In the genomic region with DNA sequence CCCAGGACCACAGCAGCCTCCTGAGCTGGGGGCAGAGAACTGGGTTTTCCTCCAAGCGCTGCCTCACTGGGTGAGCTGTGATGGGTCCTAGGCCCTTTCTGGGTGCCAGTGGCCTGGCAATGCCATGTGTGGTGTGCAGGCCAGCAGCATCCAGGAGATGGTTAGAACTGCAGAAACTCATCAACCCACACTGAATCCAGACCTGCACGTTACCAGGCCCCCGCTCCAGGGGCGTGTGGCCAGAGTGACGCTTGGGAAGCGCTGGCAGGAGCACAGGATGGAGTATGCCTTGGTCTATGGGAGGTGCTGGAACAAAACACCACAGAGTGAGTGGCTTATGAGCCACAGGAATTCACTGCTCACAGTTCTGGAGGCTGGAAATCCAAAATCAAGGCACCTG, we compare ENCODE assay signal across 34 cellular contexts.
"Had no signal": no experiment of that assay in that cellular context is flagged by ENCODE, and none has a peak within 500 bp of the region (broad histone marks: within the 10 kb centered on the region; RNA-seq: fewer than 3 reads in every experiment).

No MANE protein-coding gene starts in this region.

- H3K9me3 Mint-ChIP-seq: activated CD4-positive, alpha-beta T cell treated with anti-CD3 and anti-CD28 coated beads, Interleukin-2, amount 10 ng/mL, durations not matched to agents 24 days and 14 days; activated CD8-positive, alpha-beta T cell treated with anti-CD3 and anti-CD28 coated beads for 36 hours; activated naive CD8-positive, alpha-beta T cell treated with anti-CD3 and anti-CD28 coated beads for 36 hours; activated T-cell treated with anti-CD3 and anti-CD28 coated beads, Interleukin-2, amount 50 U/mL, for 4 hours; activated T-helper 1 cell treated with anti-CD3 and anti-CD28 coated beads, Interleukin-12 subunit alpha, Interleukin-12 subunit beta, Interleukin-2, Interleukin-4 antibody, amounts not matched to agents 30 ng/mL and 10 ng/mL and 1 ng/mL, durations not matched to agents 14 hours and 24 hours and 36 hours; activated T-helper 17 cell treated with anti-CD3 and anti-CD28 coated beads, Interleukin-2, amount 50 U/mL, for 72 hours; T-helper 1 cell treated with Interleukin-12 subunit alpha and Interleukin-12 subunit beta and Interleukin-4 antibody, amounts not matched to agents 30 μg/mL and 1 μg/mL, for 36 hours had no signal

- H3K27ac Mint-ChIP-seq: activated B cell treated with CpG ODN at 0.5 μM for 24 hours; activated CD4-positive, alpha-beta memory T cell treated with anti-CD3 and anti-CD28 coated beads for 36 hours; activated CD4-positive, alpha-beta T cell treated with anti-CD3 and anti-CD28 coated beads, Interleukin-2, amount 10 ng/mL, durations not matched to agents 24 days and 14 days; activated CD8-positive, alpha-beta T cell treated with anti-CD3 and anti-CD28 coated beads for 36 hours; activated naive CD4-positive, alpha-beta T cell treated with anti-CD3 and anti-CD28 coated beads for 36 hours; activated naive CD4-positive, alpha-beta T cell treated with anti-CD3 and anti-CD28 coated beads, Interleukin-2, amount 50 U/mL, for 72 hours; activated naive CD8-positive, alpha-beta T cell treated with anti-CD3 and anti-CD28 coated beads for 36 hours; activated T-cell treated with anti-CD3 and anti-CD28 coated beads, Interleukin-2, amount 50 U/mL, for 72 hours; activated T-helper 1 cell treated with anti-CD3 and anti-CD28 coated beads, Interleukin-12 subunit alpha, Interleukin-12 subunit beta, Interleukin-2, Interleukin-4 antibody, amounts not matched to agents 30 ng/mL and 10 ng/mL and 1 ng/mL, durations not matched to agents 14 hours and 24 hours and 36 hours; activated T-helper 17 cell treated with anti-CD3 and anti-CD28 coated beads, Interleukin-2, amount 50 U/mL, for 72 hours; T-helper 1 cell treated with Interleukin-12 subunit alpha and Interleukin-12 subunit beta and Interleukin-4 antibody, amounts not matched to agents 30 μg/mL and 1 μg/mL, for 36 hours; T-helper 2 cell treated with Interferon-gamma antibody and Interleukin-4, amounts not matched to agents 5 μg/mL and 100 μg/mL, for 36 hours had no signal

- H3K36me3 ChIP-seq: adrenal gland, brain microvascular endothelial cell, breast epithelium had no signal

- H3K27me3 Mint-ChIP-seq: activated B cell treated with CpG ODN at 0.5 μM for 24 hours; activated CD4-positive, alpha-beta T cell treated with anti-CD3 and anti-CD28 coated beads, Interleukin-2, amount 10 ng/mL, durations not matched to agents 24 days and 14 days; activated CD8-positive, alpha-beta T cell treated with anti-CD3 and anti-CD28 coated beads for 36 hours; activated naive CD8-positive, alpha-beta T cell treated with anti-CD3 and anti-CD28 coated beads for 36 hours had no signal

- H3K9me3 ChIP-seq: adrenal gland, body of pancreas had no signal

- H3K4me1 Mint-ChIP-seq: activated B cell treated with CpG ODN at 0.5 μM for 24 hours; activated CD4-positive, alpha-beta T cell treated with anti-CD3 and anti-CD28 coated beads, Interleukin-2, amount 10 ng/mL, durations not matched to agents 24 days and 14 days; activated naive CD8-positive, alpha-beta T cell treated with anti-CD3 and anti-CD28 coated beads for 36 hours; activated T-helper 17 cell treated with anti-CD3 and anti-CD28 coated beads, Interleukin-2, amount 50 U/mL, for 72 hours had no signal

- H3K4me3 ChIP-seq: adrenal gland, body of pancreas, breast epithelium had no signal

- H3K27ac ChIP-seq: adrenal gland, body of pancreas, brain microvascular endothelial cell, breast epithelium, VCaP had no signal

- H3K4me3 Mint-ChIP-seq: activated B cell treated with CpG ODN at 0.5 μM for 24 hours; activated CD4-positive, alpha-beta memory T cell treated with anti-CD3 and anti-CD28 coated beads for 36 hours; activated CD4-positive, alpha-beta T cell treated with anti-CD3 and anti-CD28 coated beads, Interleukin-2, amount 10 ng/mL, durations not matched to agents 24 days and 14 days; activated CD8-positive, alpha-beta T cell treated with anti-CD3 and anti-CD28 coated beads for 36 hours; activated naive CD4-positive, alpha-beta T cell treated with anti-CD3 and anti-CD28 coated beads for 36 hours; activated naive CD8-positive, alpha-beta T cell treated with anti-CD3 and anti-CD28 coated beads for 36 hours; activated T-cell treated with anti-CD3 and anti-CD28 coated beads, Interleukin-2, amount 50 U/mL, for 4 hours; activated T-cell treated with anti-CD3 and anti-CD28 coated beads, Interleukin-2, amount 50 U/mL, for 72 hours; activated T-helper 1 cell treated with anti-CD3 and anti-CD28 coated beads, Interleukin-12 subunit alpha, Interleukin-12 subunit beta, Interleukin-2, Interleukin-4 antibody, amounts not matched to agents 30 ng/mL and 10 ng/mL and 1 ng/mL, durations not matched to agents 14 hours and 24 hours and 36 hours; activated T-helper 17 cell treated with anti-CD3 and anti-CD28 coated beads, Interleukin-2, amount 50 U/mL, for 72 hours; T-helper 1 cell treated with Interleukin-12 subunit alpha and Interleukin-12 subunit beta and Interleukin-4 antibody, amounts not matched to agents 30 μg/mL and 1 μg/mL, for 36 hours; T-helper 2 cell treated with Interferon-gamma antibody and Interleukin-4, amounts not matched to agents 5 μg/mL and 100 μg/mL, for 36 hours had no signal

- ATAC-seq: activated CD8-positive, alpha-beta T cell treated with anti-CD3 and anti-CD28 coated beads for 36 hours; activated naive CD4-positive, alpha-beta T cell treated with anti-CD3 and anti-CD28 coated beads, Interleukin-2, amount 50 U/mL, for 72 hours; activated T-cell treated with anti-CD3 and anti-CD28 coated beads, Interleukin-2, amount 50 U/mL, for 4 hours; activated T-cell treated with anti-CD3 and anti-CD28 coated beads, Interleukin-2, amount 50 U/mL, for 72 hours; activated T-helper 17 cell treated with anti-CD3 and anti-CD28 coated beads, Interleukin-2, amount 50 U/mL, for 72 hours; body of pancreas had no signal

- H3K4me1 ChIP-seq: adrenal gland, body of pancreas, breast epithelium had no signal

- H3K36me3 Mint-ChIP-seq: activated CD4-positive, alpha-beta memory T cell treated with anti-CD3 and anti-CD28 coated beads for 36 hours; activated naive CD4-positive, alpha-beta T cell treated with anti-CD3 and anti-CD28 coated beads, Interleukin-2, amount 50 U/mL, for 72 hours; activated naive CD8-positive, alpha-beta T cell treated with anti-CD3 and anti-CD28 coated beads for 36 hours had no signal

- H3K27me3 ChIP-seq: adrenal gland, body of pancreas, brain microvascular endothelial cell, breast epithelium had no signal

- DNase-seq: activated B cell treated with CpG ODN at 0.5 μM for 24 hours; activated CD4-positive, alpha-beta memory T cell treated with anti-CD3 and anti-CD28 coated beads for 36 hours; activated CD4-positive, alpha-beta T cell treated with anti-CD3 and anti-CD28 coated beads for 4 hours; activated CD4-positive, alpha-beta T cell treated with anti-CD3 and anti-CD28 coated beads, Interleukin-2, amount 10 ng/mL, durations not matched to agents 24 days and 14 days; activated CD4-positive, alpha-beta T cell treated with anti-CD3 and anti-CD28 coated beads, Interleukin-2, amount 50 U/mL, for 1 hour; activated CD4-positive, alpha-beta T cell treated with anti-CD3 and anti-CD28 coated beads, Interleukin-2, amount 50 U/mL, for 4 hours; activated CD4-positive, CD25-positive, alpha-beta regulatory T cell treated with anti-CD3 and anti-CD28 coated beads, Interleukin-2, amount 50 U/mL, for 72 hours; activated CD8-positive, alpha-beta memory T cell treated with anti-CD3 and anti-CD28 coated beads, Interleukin-2, amount 50 U/mL, for 4 hours; activated CD8-positive, alpha-beta T cell treated with anti-CD3 and anti-CD28 coated beads for 36 hours; activated effector memory CD4-positive, alpha-beta T cell treated with anti-CD3 and anti-CD28 coated beads, Interleukin-2, amount 50 U/mL, for 16 hours; activated gamma-delta T cell treated with Interleukin-2 at 50 U/mL for 16 hours; activated naive CD4-positive, alpha-beta T cell; activated naive CD4-positive, alpha-beta T cell treated with anti-CD3 and anti-CD28 coated beads for 36 hours; activated naive CD4-positive, alpha-beta T cell treated with anti-CD3 and anti-CD28 coated beads, Interleukin-2, amount 50 U/mL, for 16 hours; activated naive CD8-positive, alpha-beta T cell treated with anti-CD3 and anti-CD28 coated beads for 36 hours; activated T-cell treated with anti-CD3 and anti-CD28 coated beads for 4 hours; activated T-cell treated with anti-CD3 and anti-CD28 coated beads, Interleukin-2, amount 50 U/mL, for 1 hour; activated T-cell treated with anti-CD3 and anti-CD28 coated beads, Interleukin-2, amount 50 U/mL, for 4 hours; activated T-cell treated with anti-CD3 and anti-CD28 coated beads, Interleukin-2, amount 50 U/mL, for 72 hours; adrenal gland; amniotic stem cell; aorta; body of pancreas; brain microvascular endothelial cell; central memory CD4-positive, alpha-beta T cell; T-helper 2 cell; T-helper 9 cell had no signal
